ENCODE assay signal across 1 cellular context in the genomic region with DNA sequence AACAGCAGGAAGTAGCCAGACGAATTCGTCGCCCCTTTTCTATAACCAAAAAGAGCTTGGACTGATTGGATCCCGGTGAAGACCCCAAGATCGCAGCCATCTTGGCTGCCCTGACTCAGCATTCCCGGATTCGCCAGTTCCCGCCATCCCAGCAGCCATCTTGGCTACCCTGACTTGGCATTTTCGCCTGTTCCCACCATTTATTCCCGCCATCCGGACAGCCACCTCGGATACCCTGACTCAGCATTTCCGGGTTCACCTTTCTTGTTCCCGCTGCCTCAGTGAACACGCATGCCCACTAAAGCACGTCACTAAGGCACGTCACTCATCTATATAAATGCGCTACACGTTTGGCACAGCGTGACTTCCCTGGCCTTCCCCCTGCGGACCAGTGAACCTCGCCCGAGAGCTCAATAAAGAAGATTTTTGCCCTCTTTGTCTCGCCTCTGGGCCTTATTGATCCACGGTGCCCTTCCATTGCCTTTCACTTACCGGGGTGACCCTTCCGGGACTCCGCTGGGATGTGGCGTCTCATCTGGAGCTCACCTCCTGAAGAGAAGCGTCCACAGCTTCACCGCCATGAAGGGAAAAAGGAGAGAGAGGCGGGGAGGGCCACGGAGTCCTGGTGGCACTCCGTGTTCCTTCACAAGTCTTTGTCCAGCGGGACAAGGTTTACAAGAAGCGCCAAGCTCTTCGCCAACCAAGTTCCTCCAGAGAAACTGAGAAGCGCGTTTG.
TF ChIP-seq lines count a peak whose summit lies in the region.

No MANE protein-coding gene starts in this region.

TF ChIP-seq in K562, 482 proteins besides CTCF, POLR2A, EP300 and RAD21:
- TF ChIP-seq YY1 (IDR thresholded peaks at IDR 0.05; ENCODE audit: borderline replicate concordance in 1 of 3, control insufficient read depth in 1 of 3, extremely low read depth in 1 of 3, insufficient read depth in 3 of 3, insufficient read length in 1 of 3, insufficient replicate concordance in 2 of 3, low read depth in 1 of 3, low read length in 2 of 3) (peak in 1 of 3 experiments; percentile 77), ZNF212 (CRISPR knock-in tag; IDR thresholded peaks at IDR 0.05) (no peak), ZNF609 (CRISPR knock-in tag; IDR thresholded peaks at IDR 0.05; ENCODE audit: borderline replicate concordance) (no peak), E2F1 (CRISPR knock-in tag; IDR thresholded peaks at IDR 0.05) (no peak), MAFK (IDR thresholded peaks at IDR 0.05; ENCODE audit: low read length) (peak; percentile 72; the same call in 1 of the 2 replicates), CTBP1 (IDR thresholded peaks at IDR 0.05; ENCODE audit: borderline replicate concordance) (no peak), ZNF318 (IDR thresholded peaks at IDR 0.05; ENCODE audit: borderline replicate concordance in 1 of 2, low read depth in 1 of 2) (no peak), ZNF77 (CRISPR knock-in tag; IDR thresholded peaks at IDR 0.05) (no peak), HDAC8 (tag; IDR thresholded peaks at IDR 0.05) (no peak), MAFG (tag; conservative IDR thresholded peaks at IDR 0.05) (peak; percentile 48; the same call in 1 of the 2 replicates), SLC30A9 (CRISPR knock-in tag; IDR thresholded peaks at IDR 0.05) (no peak), MAFF (IDR thresholded peaks at IDR 0.05; ENCODE audit: low read length) (peak; percentile 75), POLR2AphosphoS5 (IDR thresholded peaks at IDR 0.05; ENCODE audit: control insufficient read depth, insufficient read depth, low read depth, low read length) (no peak), TRIM24 (IDR thresholded peaks at IDR 0.05) (no peak), ZBTB1 (CRISPR knock-in tag; IDR thresholded peaks at IDR 0.05; ENCODE audit: borderline replicate concordance, low read depth) (no peak), TEAD2 (tag; IDR thresholded peaks at IDR 0.05) (no peak), E2F6 (IDR thresholded peaks at IDR 0.05; ENCODE audit: borderline replicate concordance in 1 of 2, extremely low read depth in 1 of 2, insufficient read depth in 1 of 2, insufficient read length in 1 of 2, low read depth in 1 of 2, low read length in 1 of 2, poor library complexity in 1 of 2, severe bottlenecking in 1 of 2) (peak in 1 of 2 experiments; percentile 13), NFE2 (IDR thresholded peaks at IDR 0.05; ENCODE audit: low read depth) (peak; percentile 38; the same call in 1 of the 2 replicates), ZNF316 (IDR thresholded peaks at IDR 0.05) (peak; percentile 77), C11orf30 (IDR thresholded peaks at IDR 0.05; ENCODE audit: low read depth) (peak; percentile 60; the same call in 1 of the 2 replicates)
- TF ChIP-seq, protein P1, sequence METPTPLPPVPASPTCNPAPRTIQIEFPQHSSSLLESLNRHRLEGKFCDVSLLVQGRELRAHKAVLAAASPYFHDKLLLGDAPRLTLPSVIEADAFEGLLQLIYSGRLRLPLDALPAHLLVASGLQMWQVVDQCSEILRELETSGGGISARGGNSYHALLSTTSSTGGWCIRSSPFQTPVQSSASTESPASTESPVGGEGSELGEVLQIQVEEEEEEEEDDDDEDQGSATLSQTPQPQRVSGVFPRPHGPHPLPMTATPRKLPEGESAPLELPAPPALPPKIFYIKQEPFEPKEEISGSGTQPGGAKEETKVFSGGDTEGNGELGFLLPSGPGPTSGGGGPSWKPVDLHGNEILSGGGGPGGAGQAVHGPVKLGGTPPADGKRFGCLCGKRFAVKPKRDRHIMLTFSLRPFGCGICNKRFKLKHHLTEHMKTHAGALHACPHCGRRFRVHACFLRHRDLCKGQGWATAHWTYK (CRISPR knock-in tag; IDR thresholded peaks at IDR 0.05) = no peak
- TF ChIP-seq, protein P2, sequence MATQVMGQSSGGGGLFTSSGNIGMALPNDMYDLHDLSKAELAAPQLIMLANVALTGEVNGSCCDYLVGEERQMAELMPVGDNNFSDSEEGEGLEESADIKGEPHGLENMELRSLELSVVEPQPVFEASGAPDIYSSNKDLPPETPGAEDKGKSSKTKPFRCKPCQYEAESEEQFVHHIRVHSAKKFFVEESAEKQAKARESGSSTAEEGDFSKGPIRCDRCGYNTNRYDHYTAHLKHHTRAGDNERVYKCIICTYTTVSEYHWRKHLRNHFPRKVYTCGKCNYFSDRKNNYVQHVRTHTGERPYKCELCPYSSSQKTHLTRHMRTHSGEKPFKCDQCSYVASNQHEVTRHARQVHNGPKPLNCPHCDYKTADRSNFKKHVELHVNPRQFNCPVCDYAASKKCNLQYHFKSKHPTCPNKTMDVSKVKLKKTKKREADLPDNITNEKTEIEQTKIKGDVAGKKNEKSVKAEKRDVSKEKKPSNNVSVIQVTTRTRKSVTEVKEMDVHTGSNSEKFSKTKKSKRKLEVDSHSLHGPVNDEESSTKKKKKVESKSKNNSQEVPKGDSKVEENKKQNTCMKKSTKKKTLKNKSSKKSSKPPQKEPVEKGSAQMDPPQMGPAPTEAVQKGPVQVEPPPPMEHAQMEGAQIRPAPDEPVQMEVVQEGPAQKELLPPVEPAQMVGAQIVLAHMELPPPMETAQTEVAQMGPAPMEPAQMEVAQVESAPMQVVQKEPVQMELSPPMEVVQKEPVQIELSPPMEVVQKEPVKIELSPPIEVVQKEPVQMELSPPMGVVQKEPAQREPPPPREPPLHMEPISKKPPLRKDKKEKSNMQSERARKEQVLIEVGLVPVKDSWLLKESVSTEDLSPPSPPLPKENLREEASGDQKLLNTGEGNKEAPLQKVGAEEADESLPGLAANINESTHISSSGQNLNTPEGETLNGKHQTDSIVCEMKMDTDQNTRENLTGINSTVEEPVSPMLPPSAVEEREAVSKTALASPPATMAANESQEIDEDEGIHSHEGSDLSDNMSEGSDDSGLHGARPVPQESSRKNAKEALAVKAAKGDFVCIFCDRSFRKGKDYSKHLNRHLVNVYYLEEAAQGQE (CRISPR knock-in tag; IDR thresholded peaks at IDR 0.05; ENCODE audit: low read depth) = no peak
